ENCODE assay signal across 27 cellular contexts in genomic region chr9:16377311-16377710, GRCh38.
"Had no signal": no experiment of that assay in that cellular context is flagged by ENCODE, and none has a peak within 500 bp of the region (broad histone marks: within the 10 kb centered on the region; RNA-seq: fewer than 3 reads in every experiment).

No MANE protein-coding gene starts in this region.

- ATAC-seq: effector memory CD8-positive, alpha-beta T cell; esophagus mucosa; foreskin keratinocyte; gastrocnemius medialis; gastroesophageal sphincter; heart left ventricle; heart right ventricle had no signal

- H3K4me1 ChIP-seq: colonic mucosa, esophagus muscularis mucosa, esophagus squamous epithelium, foreskin keratinocyte, gastrocnemius medialis, gastroesophageal sphincter, heart left ventricle, heart right ventricle had no signal

- H3K36me3 ChIP-seq: colonic mucosa, esophagus muscularis mucosa, esophagus squamous epithelium, gastrocnemius medialis, gastroesophageal sphincter, heart left ventricle, heart right ventricle had no signal

- H3K9me3 ChIP-seq: colonic mucosa, esophagus muscularis mucosa, esophagus squamous epithelium, gastrocnemius medialis, gastroesophageal sphincter had no signal

- H3K27ac ChIP-seq: colonic mucosa, coronary artery, dorsolateral prefrontal cortex, epithelial cell of prostate, esophagus muscularis mucosa, esophagus squamous epithelium, foreskin keratinocyte, gastrocnemius medialis, gastroesophageal sphincter, heart left ventricle, heart right ventricle had no signal

- FAIRE-seq: colon, endometrium, endothelial cell of umbilical vein, frontal cortex had no signal

- H3K4me3 ChIP-seq: colonic mucosa, coronary artery, dorsolateral prefrontal cortex, esophagus muscularis mucosa, esophagus squamous epithelium, gastrocnemius medialis, gastroesophageal sphincter, heart left ventricle, heart right ventricle had no signal

- DNase-seq: colonic mucosa; cortex of kidney; dermis blood vessel endothelial cell; dorsolateral prefrontal cortex; effector CD4-positive, alpha-beta T cell; effector CD8-positive, alpha-beta T cell; effector memory CD4-positive, alpha-beta T cell; effector memory CD8-positive, alpha-beta T cell; endodermal cell; erythroblast; esophagus squamous epithelium; foreskin fibroblast; foreskin keratinocyte; foreskin melanocyte; gastrocnemius medialis; glutamatergic neuron; heart left ventricle; heart right ventricle had no signal

- H3K27me3 ChIP-seq: colonic mucosa, dorsolateral prefrontal cortex, esophagus muscularis mucosa, foreskin keratinocyte, gastrocnemius medialis, gastroesophageal sphincter, heart left ventricle, heart right ventricle had no signal
